ENCODE assay signal across 19 cellular contexts in the genomic region with DNA sequence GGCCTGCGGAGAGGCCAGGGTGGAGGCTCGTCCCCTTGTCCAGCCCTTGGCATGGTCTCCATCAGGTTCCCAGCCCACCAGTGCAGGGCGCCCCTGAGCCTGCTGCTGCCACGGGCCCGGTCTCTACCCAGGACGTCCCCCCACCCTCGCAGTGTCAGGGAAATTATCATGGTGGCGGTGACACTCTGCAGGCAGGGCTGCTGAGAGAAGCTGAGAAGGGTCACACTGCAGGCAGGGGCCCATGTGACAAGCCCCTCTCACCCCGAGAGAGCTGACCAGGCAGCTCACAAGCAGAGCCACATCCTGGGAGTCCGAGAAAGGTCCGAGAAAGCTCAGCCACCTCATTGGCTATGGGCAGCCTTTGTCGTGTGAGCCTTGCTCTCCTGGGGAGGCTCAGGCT. TPM values are rescaled to one million over a fixed set of nuclear protein-coding genes. Genes with fewer than 3 reads are reported as not detected.
"Had no signal": no experiment of that assay in that cellular context is flagged by ENCODE, and none has a peak within 500 bp of the region (broad histone marks: within the 10 kb centered on the region; RNA-seq: fewer than 3 reads in every experiment).

No MANE protein-coding gene starts in this region.

RNA-seq across cellular contexts. Expression of a gene that starts 4.9 kb away (rescaled TPM):
- total RNA-seq: hepatocyte; kidney; kidney epithelial cell; left cardiac atrium; left colon; left lobe of liver; left ventricle myocardium inferior; left ventricle myocardium superior; liver; lower leg skin; lung microvascular endothelial cell; mammary epithelial cell; mesothelial cell of epicardium; mononuclear cell; myocyte; naive thymus-derived CD4-positive, alpha-beta T cell; naive thymus-derived CD8-positive, alpha-beta T cell had no signal
- polyA plus RNA-seq: hepatocyte; immature natural killer cell; keratinocyte; liver; mammary epithelial cell; naive thymus-derived CD4-positive, alpha-beta T cell; naive thymus-derived CD8-positive, alpha-beta T cell had no signal
